ENCODE assay signal across 16 cellular contexts in genomic region chr7:17490825-17491224, GRCh38.
DNase-seq lines count a peak whose midpoint lies in the region; ATAC-seq and TF ChIP-seq lines count a peak whose summit lies in the region.
"Had no signal": no experiment of that assay in that cellular context is flagged by ENCODE, and none has a peak within 500 bp of the region (broad histone marks: within the 10 kb centered on the region; RNA-seq: fewer than 3 reads in every experiment).

No MANE protein-coding gene starts in this region.

- peak overlapping the region; percentile 33 for H3K4me3 Mint-ChIP-seq in activated naive CD8-positive, alpha-beta T cell treated with anti-CD3 and anti-CD28 coated beads, Interleukin-2, amount 10 ng/mL, durations not matched to agents 7 days and 5 days
- no peak overlapping the region for H3K4me3 Mint-ChIP-seq in activated naive CD8-positive, alpha-beta T cell treated with anti-CD3 and anti-CD28 coated beads for 36 hours
- H3K4me3 Mint-ChIP-seq in T-helper 17 cell = no peak overlapping the region
- H3K4me3 Mint-ChIP-seq: GM23338, H9 had no signal

- peak overlapping the region; percentile 33 for H2AFZ ChIP-seq in smooth muscle cell (ENCODE audit: low read depth)
- H2AFZ ChIP-seq: GM23338 had no signal

- no peaks in the 10 kb centered on the region for H3K36me3 ChIP-seq in smooth muscle cell (ENCODE audit: low read depth)
- no peaks in the 10 kb centered on the region for H3K36me3 ChIP-seq in left ventricle myocardium inferior

- H3K27ac ChIP-seq in smooth muscle cell (ENCODE audit: low read depth) = no peak overlapping the region
- H3K27ac ChIP-seq in left ventricle myocardium inferior (replicated peaks) = no peak overlapping the region

- no peak overlapping the region for H3K4me2 ChIP-seq in smooth muscle cell
- H3K4me2 ChIP-seq: GM23338 had no signal

- H3K27me3 Mint-ChIP-seq in activated naive CD8-positive, alpha-beta T cell treated with anti-CD3 and anti-CD28 coated beads, Interleukin-2, amount 10 ng/mL, durations not matched to agents 7 days and 5 days = peaks cover 4% of the 10 kb centered on the region
- no peaks in the 10 kb centered on the region for H3K27me3 Mint-ChIP-seq in activated naive CD8-positive, alpha-beta T cell treated with anti-CD3 and anti-CD28 coated beads for 36 hours
- H3K27me3 Mint-ChIP-seq in T-helper 17 cell = peaks cover 4% of the 10 kb centered on the region

- peaks cover 5% of the 10 kb centered on the region for H3K36me3 Mint-ChIP-seq in activated naive CD8-positive, alpha-beta T cell treated with anti-CD3 and anti-CD28 coated beads, Interleukin-2, amount 10 ng/mL, durations not matched to agents 7 days and 5 days
- H3K36me3 Mint-ChIP-seq in activated naive CD8-positive, alpha-beta T cell treated with anti-CD3 and anti-CD28 coated beads for 36 hours = no peaks in the 10 kb centered on the region
- H3K36me3 Mint-ChIP-seq in T-helper 17 cell (ENCODE audit: low read depth) = no peaks in the 10 kb centered on the region
- H3K36me3 Mint-ChIP-seq: CD4-positive, alpha-beta memory T cell had no signal

- H3K4me3 ChIP-seq in smooth muscle cell (no peak overlapping the region), left ventricle myocardium inferior (no peak overlapping the region)
- H3K4me3 ChIP-seq: GM23338 had no signal

- H3K4me1 ChIP-seq in smooth muscle cell (ENCODE audit: low read depth) (no peaks in the 10 kb centered on the region), left ventricle myocardium inferior (no peaks in the 10 kb centered on the region)

- no peak for ATAC-seq in activated naive CD8-positive, alpha-beta T cell treated with anti-CD3 and anti-CD28 coated beads, Interleukin-2, amount 10 ng/mL, durations not matched to agents 7 days and 5 days (ENCODE audit: low read depth)
- ATAC-seq in T-helper 17 cell = no peak
- ATAC-seq: GM23338, HCT116 had no signal

- H3K27ac Mint-ChIP-seq in activated naive CD8-positive, alpha-beta T cell treated with anti-CD3 and anti-CD28 coated beads, Interleukin-2, amount 10 ng/mL, durations not matched to agents 7 days and 5 days = peak overlapping the region; percentile 77
- H3K27ac Mint-ChIP-seq in activated naive CD8-positive, alpha-beta T cell treated with anti-CD3 and anti-CD28 coated beads for 36 hours = no peak overlapping the region
- H3K27ac Mint-ChIP-seq in T-helper 17 cell = peak overlapping the region; percentile 74
- H3K27ac Mint-ChIP-seq: CD4-positive, alpha-beta memory T cell; GM23338; H9 had no signal

- H3K9me3 Mint-ChIP-seq in activated naive CD8-positive, alpha-beta T cell treated with anti-CD3 and anti-CD28 coated beads, Interleukin-2, amount 10 ng/mL, durations not matched to agents 7 days and 5 days = peaks cover 1% of the 10 kb centered on the region
- H3K9me3 Mint-ChIP-seq in activated naive CD8-positive, alpha-beta T cell treated with anti-CD3 and anti-CD28 coated beads for 36 hours = no peaks in the 10 kb centered on the region
- H3K9me3 Mint-ChIP-seq: CD4-positive, alpha-beta memory T cell; GM23338; H9 had no signal

- intact Hi-C loops in left ventricle myocardium inferior (cut with micrococcal nuclease) = no loop called here

- peaks cover 10% of the 10 kb centered on the region for H3K4me1 Mint-ChIP-seq in activated naive CD8-positive, alpha-beta T cell treated with anti-CD3 and anti-CD28 coated beads, Interleukin-2, amount 10 ng/mL, durations not matched to agents 7 days and 5 days
- peaks cover 4% of the 10 kb centered on the region for H3K4me1 Mint-ChIP-seq in activated naive CD8-positive, alpha-beta T cell treated with anti-CD3 and anti-CD28 coated beads for 36 hours
- H3K4me1 Mint-ChIP-seq in T-helper 17 cell = peaks cover 2% of the 10 kb centered on the region

- WGBS in smooth muscle cell (ENCODE audit: low lambda C conversion rate) = 79% methylated on average over 5 of the region's 5 CpGs

- no peaks in the 10 kb centered on the region for H3F3A ChIP-seq in smooth muscle cell (ENCODE audit: low read depth)

- H3K27me3 ChIP-seq in smooth muscle cell (ENCODE audit: low read depth) = no peaks in the 10 kb centered on the region
- H3K27me3 ChIP-seq in left ventricle myocardium inferior (ENCODE audit: low read depth) = no peaks in the 10 kb centered on the region

- DNase-seq in activated naive CD8-positive, alpha-beta T cell treated with anti-CD3 and anti-CD28 coated beads, Interleukin-2, amount 10 ng/mL, durations not matched to agents 7 days and 5 days = no peak
- no peak for DNase-seq in activated naive CD8-positive, alpha-beta T cell treated with anti-CD3 and anti-CD28 coated beads for 36 hours
- DNase-seq in T-helper 17 cell = no peak
- DNase-seq in smooth muscle cell (lab: John Stamatoyannopoulos, UW; ENCODE audit: unreplicated experiment) = no peak
- DNase-seq in OCI-M1 (lab: John Stamatoyannopoulos, UW) = no peak
- no peak for DNase-seq in left ventricle myocardium inferior
- DNase-seq: C1 segment of cervical spinal cord; Calu3; CD4-positive, alpha-beta memory T cell; COR-L47; DMS53; DMS79 treated with DMSO at 0.1 percent for 48 hours; GF-D8; H9 had no signal

- H3K9ac ChIP-seq in smooth muscle cell (ENCODE audit: low read depth) = no peak overlapping the region

- no peaks in the 10 kb centered on the region for H4K20me1 ChIP-seq in smooth muscle cell (ENCODE audit: low read depth)

- POLR2A ChIA-PET in activated naive CD8-positive, alpha-beta T cell treated with anti-CD3 and anti-CD28 coated beads, Interleukin-2, amount 10 ng/mL, durations not matched to agents 7 days and 5 days (lab: Charles Lee) = no interaction called here

- TF ChIP-seq CTCF in smooth muscle cell (IDR thresholded peaks at IDR 0.05; ENCODE audit: borderline replicate concordance, insufficient read depth, poor library complexity, severe bottlenecking) (no peak), left ventricle myocardium inferior (IDR thresholded peaks at IDR 0.05; ENCODE audit: borderline replicate concordance) (no peak)

- H3K9me3 ChIP-seq in T-helper 17 cell (ENCODE audit: control insufficient read depth, low read length, poor library complexity, severe bottlenecking) = no peaks in the 10 kb centered on the region
- no peaks in the 10 kb centered on the region for H3K9me3 ChIP-seq in smooth muscle cell (replicated peaks; ENCODE audit: low read depth)
- H3K9me3 ChIP-seq in left ventricle myocardium inferior (replicated peaks) = no peaks in the 10 kb centered on the region

- H3K79me2 ChIP-seq in smooth muscle cell (ENCODE audit: low read depth) = no peaks in the 10 kb centered on the region
